ENCODE assay signal across 8 cellular contexts in the genomic region with DNA sequence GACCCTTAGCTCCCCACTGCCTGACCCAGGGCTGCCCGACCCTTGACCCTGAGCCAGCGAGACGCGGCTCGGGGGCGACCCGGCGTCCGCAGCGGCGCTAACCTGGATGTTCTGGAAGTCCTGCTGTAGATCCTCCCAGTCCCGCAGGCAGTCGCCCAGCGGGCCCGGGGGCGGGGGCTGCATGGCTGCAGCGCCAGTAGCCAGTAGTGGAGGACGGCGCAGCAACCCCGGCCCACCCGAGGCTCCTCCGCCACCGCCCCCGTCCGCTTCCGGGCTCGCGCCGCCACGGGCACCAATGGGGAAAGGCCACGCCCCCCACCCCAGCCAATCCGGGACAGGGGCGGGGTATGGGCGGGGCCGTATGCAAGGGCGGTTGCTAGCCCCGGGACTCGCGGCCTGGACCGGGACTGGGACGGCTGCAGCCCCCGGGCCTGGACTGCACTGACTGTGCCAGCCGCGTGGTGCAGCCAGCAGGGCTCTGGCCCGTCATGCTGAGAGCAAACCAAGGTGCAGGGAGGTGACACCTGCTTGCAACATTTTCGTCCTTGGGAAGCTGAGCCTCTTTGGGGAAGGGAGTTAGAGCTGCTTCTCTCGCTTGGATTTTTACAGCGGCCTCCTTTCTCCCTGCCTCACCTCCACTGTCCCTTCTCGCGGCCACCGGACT. TPM values are rescaled to one million over a fixed set of nuclear protein-coding genes. Genes with fewer than 3 reads are reported as not detected.
DNase-seq lines count a peak whose midpoint lies in the region; ATAC-seq and TF ChIP-seq lines count a peak whose summit lies in the region.

A gene (minus strand): TSS at position 208 of the 664 bp plus-strand sequence. CDS start 25 bp downstream, at position 183.

- H3K4me2 ChIP-seq in OCI-LY1 (ENCODE audit: low read length) = peak within 1 kb of the TSS; percentile 75

- H3K27ac ChIP-seq in OCI-LY1 (ENCODE audit: low read depth, low read length, poor library complexity, severe bottlenecking) = no peak within 1 kb of the TSS

- no peaks in the 10 kb centered on the region for H3K9me3 Mint-ChIP-seq in endothelial cell (ENCODE audit: unreplicated experiment)

- H3K4me3 ChIP-seq in OCI-LY1 (ENCODE audit: low read depth, low read length, poor library complexity, severe bottlenecking) = peak within 1 kb of the TSS; percentile 79

- no peaks in the 10 kb centered on the region for H3F3A ChIP-seq in OCI-LY1 (ENCODE audit: insufficient read depth, low read length)

- TF ChIP-seq CTCF in OCI-LY1 (IDR thresholded peaks at IDR 0.05; ENCODE audit: low read length) = no peak
- TF ChIP-seq CTCF in endothelial cell (IDR thresholded peaks at IDR 0.05; ENCODE audit: unreplicated experiment) = no peak

- no peaks in the 10 kb centered on the region for H3K9me2 ChIP-seq in OCI-LY1 (ENCODE audit: low read depth, low read length)

- H3K9me3 ChIP-seq in OCI-LY1 (ENCODE audit: low read length) = no peaks in the 10 kb centered on the region

- peaks cover 6% of the 10 kb centered on the region for H3K4me1 Mint-ChIP-seq in endothelial cell (ENCODE audit: unreplicated experiment)

- H4K20me1 ChIP-seq in OCI-LY1 (ENCODE audit: insufficient read depth, low read length) = no peaks in the 10 kb centered on the region

- DNase-seq in DMS 273 treated with DMSO at 0.1 percent for 48 hours (lab: John Stamatoyannopoulos, UW) (peak; percentile 88), HuH-7 (ENCODE audit: low spot score) (peak; percentile 98), endothelial cell (ENCODE audit: low spot score) (peak; percentile 99), midbrain (lab: John Stamatoyannopoulos, UW) (peak; percentile 98)
- peak; percentile 95 for DNase-seq in activated CD8-positive, alpha-beta memory T cell treated with anti-CD3 and anti-CD28 coated beads, Interleukin-2, amount 50 U/mL, for 4 hours
- DNase-seq in stimulated activated CD8-positive, alpha-beta memory T cell treated with anti-CD3 and anti-CD28 coated beads, Interleukin-15, amount 100 ng/mL, for 48 hours (ENCODE audit: low read depth in 2 of 2) = peak; percentile 88 to 90

- peak; percentile 84 for ATAC-seq in GM21526 (IDR thresholded peaks at IDR 0.05; ENCODE audit: low FRiP score, unreplicated experiment)

- peak within 1 kb of the TSS; percentile 64 for H3K9ac ChIP-seq in OCI-LY1 (ENCODE audit: low read length)

- H3K27me3 Mint-ChIP-seq in endothelial cell (ENCODE audit: unreplicated experiment) = peaks cover 6% of the 10 kb centered on the region

- H3K36me3 Mint-ChIP-seq in endothelial cell (ENCODE audit: low read depth, unreplicated experiment) = peaks cover 27% of the 10 kb centered on the region

- H3K79me2 ChIP-seq in OCI-LY1 (ENCODE audit: insufficient read depth, low read length) = no peaks in the 10 kb centered on the region

- H3K4me1 ChIP-seq in OCI-LY1 (ENCODE audit: insufficient read depth, low read length, severe bottlenecking) = peaks cover 15% of the 10 kb centered on the region

- no peak within 1 kb of the TSS for H3K27ac Mint-ChIP-seq in endothelial cell (ENCODE audit: unreplicated experiment)

- H3K4me3 Mint-ChIP-seq in endothelial cell (ENCODE audit: unreplicated experiment) = peak within 1 kb of the TSS; percentile 87

- no peak within 1 kb of the TSS for H2AFZ ChIP-seq in OCI-LY1 (ENCODE audit: low read length)

- H3K36me3 ChIP-seq in OCI-LY1 (ENCODE audit: insufficient read depth, low read length) = peaks cover 14% of the 10 kb centered on the region

- H3K27me3 ChIP-seq in OCI-LY1 (ENCODE audit: insufficient read depth, low read length) = no peaks in the 10 kb centered on the region

RNA-seq across cellular contexts. Expression of the gene that starts here (rescaled TPM):
- 18.2 TPM for total RNA-seq in endothelial cell (ENCODE audit: unreplicated experiment)
